ENCODE assay signal across 8 cellular contexts in the genomic region with DNA sequence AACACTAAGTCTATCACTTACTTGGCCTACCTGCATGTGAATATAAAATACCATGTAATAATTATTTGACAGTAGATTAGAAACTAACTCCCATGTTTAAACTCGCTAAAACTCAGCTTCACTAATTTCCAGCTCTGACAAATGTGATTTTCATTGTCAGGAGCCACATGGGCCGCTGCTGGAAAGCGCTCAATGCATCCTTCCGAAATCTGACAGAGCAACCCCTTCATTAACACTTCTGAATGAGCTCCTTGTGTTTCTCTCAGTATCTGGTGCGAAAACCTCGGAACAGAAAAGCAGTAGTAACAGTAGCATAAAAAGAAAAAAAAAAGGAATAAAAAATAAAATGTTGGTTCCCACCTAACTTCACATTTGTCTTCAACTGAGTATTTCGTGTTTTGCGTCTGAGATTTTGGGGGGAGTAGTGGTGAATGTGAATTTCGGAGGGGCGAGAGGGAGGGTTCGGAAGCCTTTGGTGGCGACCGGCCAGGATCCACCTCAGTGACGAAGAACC. TPM values are rescaled to one million over a fixed set of nuclear protein-coding genes. Genes with fewer than 3 reads are reported as not detected.
A peak's percentile ranks its signal among the peaks of the same experiment; 100 is the strongest.
DNase-seq lines count a peak whose midpoint lies in the region; ATAC-seq, FAIRE-seq and TF ChIP-seq lines count a peak whose summit lies in the region.

No MANE protein-coding gene starts in this region.

- H3K4me3 ChIP-seq in WERI-Rb-1 (ENCODE audit: low read depth, low read length) (peak overlapping the region; percentile 98), psoas muscle (peak overlapping the region; percentile 89)

- no peak for TF ChIP-seq CTCF in WERI-Rb-1 (IDR thresholded peaks at IDR 0.05; ENCODE audit: low read depth, low read length)
- no peak for TF ChIP-seq CTCF in psoas muscle (IDR thresholded peaks at IDR 0.05)

- H3K36me3 ChIP-seq in WERI-Rb-1 (peaks cover 27% of the 10 kb centered on the region), psoas muscle (ENCODE audit: insufficient read depth in 1 of 2, low read depth in 1 of 2) (peaks cover 2 to 32% of the 10 kb centered on the region in 2 donors)

- H3K27ac ChIP-seq in WERI-Rb-1: peak overlapping the region; percentile 94
- H3K27ac ChIP-seq in psoas muscle: peak overlapping the region; percentile 95

- DNase-seq in NOMO-1 treated with DMSO at 0.1 percent for 48 hours (lab: John Stamatoyannopoulos, UW; ENCODE audit: unreplicated experiment): peak; percentile 15
- DNase-seq in NOMO-1 treated with dmso at 0.1 percent for 144 hours (lab: John Stamatoyannopoulos, UW; ENCODE audit: unreplicated experiment): no peak
- DNase-seq in WERI-Rb-1: no peak
- DNase-seq in frontal cortex (ENCODE audit: low spot score in 2 of 2): peak; percentile 24 to 37
- no peak for DNase-seq in psoas muscle
- no peak for DNase-seq in activated effector memory CD4-positive, alpha-beta T cell treated with anti-CD3 and anti-CD28 coated beads, Interleukin-2, amount 50 U/mL, for 16 hours

- peaks cover 12% of the 10 kb centered on the region for H3K4me1 ChIP-seq in psoas muscle

- H3K9me3 ChIP-seq in WERI-Rb-1 (ENCODE audit: severe bottlenecking) (no peaks in the 10 kb centered on the region), psoas muscle (no peaks in the 10 kb centered on the region)

- no peak for FAIRE-seq in frontal cortex (lab: Jason Lieb, UNC)

- intact Hi-C loops in psoas muscle (cut with DNase I): loop anchor here (5.0 kb wide), 2 partner anchors 126 to 206 kb away; a partner anchor contains a TSS

- WGBS in psoas muscle, 3 donors: 3 to 7% (median 6%) methylated on average over 14 of the region's 14 CpGs

- no peak for ATAC-seq in psoas muscle
- ATAC-seq in HG03039 (IDR thresholded peaks at IDR 0.05; ENCODE audit: unreplicated experiment): no peak
- ATAC-seq in GM18868 (IDR thresholded peaks at IDR 0.05; ENCODE audit: unreplicated experiment): no peak

- no peaks in the 10 kb centered on the region for H3K27me3 ChIP-seq in WERI-Rb-1 (ENCODE audit: insufficient read depth, low read depth, severe bottlenecking)
- H3K27me3 ChIP-seq in psoas muscle (ENCODE audit: insufficient read depth in 3 of 3, low read length in 2 of 3): no peaks in the 10 kb centered on the region

RNA-seq across cellular contexts. Expression of a gene that starts 0.7 kb away (rescaled TPM):
- total RNA-seq in frontal cortex: 95.4 TPM
- total RNA-seq in psoas muscle: 100 to 1,000 TPM in 2 of 4 donors, 10 to 100 TPM in 2; 75.2 to 147 (median 100) TPM
- 100 to 1,000 TPM in 2 of 3 donors, 10 to 100 TPM in 1; 85.4 to 152 (median 108) TPM for polyA plus RNA-seq in psoas muscle

RNA-seq across cellular contexts. Expression of a gene that starts 47.4 kb away (rescaled TPM):
- 14.7 TPM for total RNA-seq in frontal cortex
- under 1 TPM in 3 of 4 donors, not detected in 1; 0.27 to 0.42 (median 0.39) TPM for total RNA-seq in psoas muscle
- under 1 TPM; 0.19 to 0.70 (median 0.20) TPM for polyA plus RNA-seq in psoas muscle

RNA-seq across cellular contexts. Expression of a gene that starts 55.2 kb away (rescaled TPM):
- not detected for total RNA-seq in frontal cortex
- under 1 TPM in 2 of 4 donors, not detected in 2; 0.15 to 0.26 TPM for total RNA-seq in psoas muscle
- polyA plus RNA-seq in psoas muscle: under 1 TPM; 0.04 to 0.51 (median 0.08) TPM

Comparison
In these comparisons a context has a peak if more than half of its experiments do, and no peak if none do; other contexts are left out.
1. DNase-seq: peak in NOMO-1 treated with DMSO at 0.1 percent for 48 hours (single experiment) and frontal cortex (2 of 2); none in NOMO-1 treated with dmso at 0.1 percent for 144 hours (single experiment), WERI-Rb-1 (single experiment), psoas muscle (0 of 2) and activated effector memory CD4-positive, alpha-beta T cell treated with anti-CD3 and anti-CD28 coated beads, Interleukin-2, amount 50 U/mL, for 16 hours (single experiment).
2. RNA of a gene that starts 47.4 kb away (total RNA-seq): 14.7 TPM in frontal cortex (single experiment); 0.27 to 0.42 TPM in psoas muscle; every median in the first group is over 10 times any median in the second.